Comparison of ENCODE assay signal across 15 cellular contexts in the genomic region with DNA sequence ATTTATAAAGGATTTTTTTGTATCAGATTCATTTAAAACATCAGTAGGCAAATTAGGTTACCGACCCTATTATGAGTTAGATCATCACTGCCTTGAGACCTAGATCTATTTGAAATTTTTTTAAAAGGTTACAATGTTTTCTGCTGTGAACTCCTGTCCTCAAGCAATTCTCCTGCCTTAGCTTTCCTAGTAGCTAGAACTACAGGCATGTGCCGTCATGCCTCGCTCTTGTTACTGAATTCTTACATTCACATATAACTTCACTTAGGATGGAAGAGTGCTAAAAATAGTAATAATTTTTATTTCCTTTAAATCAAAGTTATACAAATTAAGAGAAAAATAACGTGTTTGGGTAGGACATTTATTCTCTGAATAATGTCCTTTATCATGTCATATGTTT.
A peak's percentile ranks its signal among the peaks of the same experiment; 100 is the strongest.
DNase-seq lines count a peak whose midpoint lies in the region; ATAC-seq and TF ChIP-seq lines count a peak whose summit lies in the region.
"Had no signal": no experiment of that assay in that cellular context is flagged by ENCODE, and none has a peak within 500 bp of the region (broad histone marks: within the 10 kb centered on the region; RNA-seq: fewer than 3 reads in every experiment).

No MANE protein-coding gene starts in this region.

- H2AFZ ChIP-seq in PC-9 = no peak overlapping the region

- H3K27ac Mint-ChIP-seq in MCF 10A (ENCODE audit: low read depth, unreplicated experiment) (peak overlapping the region; percentile 84), type B pancreatic cell (peak overlapping the region; percentile 35)
- H3K27ac Mint-ChIP-seq: CD4-positive, alpha-beta T cell; H9 had no signal

- no peak for TF ChIP-seq POLR2A in breast epithelium (IDR thresholded peaks at IDR 0.05)

- H3K36me3 Mint-ChIP-seq in MCF 10A (ENCODE audit: insufficient read depth, unreplicated experiment) (no peaks in the 10 kb centered on the region), type B pancreatic cell (no peaks in the 10 kb centered on the region)

- H3K9me3 Mint-ChIP-seq in MCF 10A (ENCODE audit: unreplicated experiment) (no peaks in the 10 kb centered on the region), type B pancreatic cell (peaks cover 6% of the 10 kb centered on the region)
- H3K9me3 Mint-ChIP-seq: CD4-positive, alpha-beta T cell had no signal

- H3K4me1 ChIP-seq in breast epithelium (peaks cover 0 to 4% of the 10 kb centered on the region in 2 donors), foreskin keratinocyte (peaks cover 38% of the 10 kb centered on the region), PC-9 (replicated peaks; ENCODE audit: insufficient read depth) (no peaks in the 10 kb centered on the region)
- H3K4me1 ChIP-seq: A549, Caco-2 had no signal

- intact Hi-C loops in MCF 10A (cut with micrococcal nuclease) = loop anchor here (5.0 kb wide), 1 partner anchor 62 kb away; no protein-coding TSS in a partner anchor
- intact Hi-C loops in breast epithelium (cut with DNase I; ENCODE audit: low total_unique reads) = no loop called here
- intact Hi-C loops in PC-9 (cut with micrococcal nuclease; ENCODE audit: unreplicated experiment) = no loop called here

- POLR2A ChIA-PET in MCF 10A (lab: Yijun Ruan, JAX) (interaction anchor here (0.8 to 9.7 kb wide), 13 partner anchors 9 to 126 kb away, joined by 3 to 155 read pairs (median 20); a partner anchor contains a TSS), PC-9 (lab: Charles Lee; ENCODE audit: unreplicated experiment) (no interaction called here)

- no peaks in the 10 kb centered on the region for H3K36me3 ChIP-seq in breast epithelium
- H3K36me3 ChIP-seq in PC-9 (ENCODE audit: low read depth) = no peaks in the 10 kb centered on the region

- peaks cover 0 to 36% of the 10 kb centered on the region in 2 donors for H3K27me3 ChIP-seq in breast epithelium
- no peaks in the 10 kb centered on the region for H3K27me3 ChIP-seq in foreskin keratinocyte
- no peaks in the 10 kb centered on the region for H3K27me3 ChIP-seq in PC-9 (ENCODE audit: insufficient read depth, low read depth)

- no peak for DNase-seq in MCF 10A (ENCODE audit: unreplicated experiment)
- DNase-seq in breast epithelium (ENCODE audit: low spot score in 2 of 2) = no peak
- peak; percentile 33 to 62 for DNase-seq in foreskin keratinocyte
- DNase-seq in type B pancreatic cell (ENCODE audit: extremely low spot score, unreplicated experiment) = no peak
- no peak for DNase-seq in iPS-NIHi7 (ENCODE audit: extremely low spot score)
- DNase-seq in PC-9 = no peak
- no peak for DNase-seq in activated CD8-positive, alpha-beta memory T cell treated with anti-CD3 and anti-CD28 coated beads, Interleukin-2, amount 50 U/mL, for 4 hours
- DNase-seq: AML-193; Caco-2; CD4-positive, alpha-beta T cell; H9; IMR-90 had no signal

- no peaks in the 10 kb centered on the region for H3K79me2 ChIP-seq in PC-9 (ENCODE audit: low read depth)

- CTCF ChIA-PET in MCF 10A (lab: Yijun Ruan, JAX) (no interaction called here), PC-9 (lab: Charles Lee) (no interaction called here)

- H3F3A ChIP-seq in PC-9 (ENCODE audit: insufficient read depth, low read depth) = no peaks in the 10 kb centered on the region

- H3K9me3 ChIP-seq in breast epithelium (no peaks in the 10 kb centered on the region), PC-9 (ENCODE audit: insufficient read depth, low read depth) (no peaks in the 10 kb centered on the region)
- H3K9me3 ChIP-seq: A549, Caco-2 had no signal

- H3K27me3 Mint-ChIP-seq in MCF 10A (ENCODE audit: insufficient read depth, unreplicated experiment) (peaks cover 12% of the 10 kb centered on the region), type B pancreatic cell (no peaks in the 10 kb centered on the region)

- H3K4me3 ChIP-seq in breast epithelium (no peak overlapping the region), PC-9 (no peak overlapping the region)
- H3K4me3 ChIP-seq: A549 had no signal

- H3K27ac ChIP-seq in breast epithelium = no peak overlapping the region
- peak overlapping the region; percentile 81 for H3K27ac ChIP-seq in foreskin keratinocyte
- no peak overlapping the region for H3K27ac ChIP-seq in PC-9
- H3K27ac ChIP-seq: 22Rv1, A549, C4-2B had no signal

- TF ChIP-seq CTCF in MCF 10A (IDR thresholded peaks at IDR 0.05; ENCODE audit: unreplicated experiment) (no peak), breast epithelium (IDR thresholded peaks at IDR 0.05) (no peak), foreskin keratinocyte (conservative IDR thresholded peaks at IDR 0.05) (no peak), type B pancreatic cell (conservative IDR thresholded peaks at IDR 0.05) (no peak), PC-9 (conservative IDR thresholded peaks at IDR 0.05) (no peak)

- H3K4me2 ChIP-seq in PC-9 = no peak overlapping the region
- H3K4me2 ChIP-seq: A549 had no signal

- no peaks in the 10 kb centered on the region for H4K20me1 ChIP-seq in PC-9 (ENCODE audit: insufficient read depth)

- ATAC-seq in foreskin keratinocyte = peak; percentile 18
- ATAC-seq: A549 had no signal

- no peaks in the 10 kb centered on the region for H3K9me2 ChIP-seq in PC-9 (ENCODE audit: insufficient read depth)

- H3K4me1 Mint-ChIP-seq in MCF 10A (ENCODE audit: insufficient read depth, unreplicated experiment) (peaks cover 9% of the 10 kb centered on the region), type B pancreatic cell (ENCODE audit: unreplicated experiment) (no peaks in the 10 kb centered on the region)
- H3K4me1 Mint-ChIP-seq: H9 had no signal

- BruUV-seq in MCF 10A (replicated peaks; lab: Mats Ljungman, UMichigan) = no TSS peak
- no TSS peak for BruUV-seq in PC-9 (replicated peaks; lab: Mats Ljungman, UMichigan)

- no peak overlapping the region for H3K4me3 Mint-ChIP-seq in MCF 10A (ENCODE audit: unreplicated experiment)
- H3K4me3 Mint-ChIP-seq in type B pancreatic cell = no peak overlapping the region
- H3K4me3 Mint-ChIP-seq: CD4-positive, alpha-beta T cell; H9 had no signal

Comparison
In these comparisons a context has a peak if more than half of its experiments do, and no peak if none do; other contexts are left out.
1. DNase-seq: peak in foreskin keratinocyte (2 of 2); none in MCF 10A (single experiment), breast epithelium (0 of 2), type B pancreatic cell (single experiment), iPS-NIHi7 (single experiment), PC-9 (0 of 2) and activated CD8-positive, alpha-beta memory T cell treated with anti-CD3 and anti-CD28 coated beads, Interleukin-2, amount 50 U/mL, for 4 hours (single experiment).